ENCODE assay signal across 23 cellular contexts in genomic region chr2:86570069-86570468, GRCh38.
"Had no signal": no experiment of that assay in that cellular context is flagged by ENCODE, and none has a peak within 500 bp of the region (broad histone marks: within the 10 kb centered on the region; RNA-seq: fewer than 3 reads in every experiment).

No MANE protein-coding gene starts in this region.

- H3K27me3 ChIP-seq: breast epithelium, colonic mucosa, dorsolateral prefrontal cortex, esophagus muscularis mucosa, gastrocnemius medialis, neutrophil, ovary, spleen, upper lobe of left lung had no signal

- H3K36me3 ChIP-seq: breast epithelium, colonic mucosa, esophagus muscularis mucosa, gastrocnemius medialis, neutrophil, ovary, prostate gland, spleen, upper lobe of left lung had no signal

- ATAC-seq: effector memory CD8-positive, alpha-beta T cell; gastrocnemius medialis; natural killer cell treated with Interleukin-12 subunit alpha and Interleukin-12 subunit beta and Interleukin-15 and Interleukin-18, amount 100 ng/mL, for 72 hours; stimulated activated naive CD8-positive, alpha-beta T cell treated with anti-CD3 and anti-CD28 coated beads, Interleukin-15, Interleukin-2, amounts not matched to agents 100 U/mL and 50 U/mL, for 24 hours; WTC11 had no signal

- DNase-seq: activated CD8-positive, alpha-beta memory T cell treated with anti-CD3 and anti-CD28 coated beads, Interleukin-2, amount 50 U/mL, for 48 hours; activated naive CD4-positive, alpha-beta T cell treated with Interleukin-2 at 50 U/mL for 16 hours; activated naive CD8-positive, alpha-beta T cell treated with anti-CD3 and anti-CD28 coated beads for 36 hours; activated T-cell treated with anti-CD3 and anti-CD28 coated beads, Interleukin-2, amount 50 U/mL, for 48 hours; amniotic stem cell; colonic mucosa; dorsolateral prefrontal cortex; effector memory CD8-positive, alpha-beta T cell; gastrocnemius medialis; hippocampal formation; ovary; spleen; stimulated activated CD4-positive, alpha-beta T cell treated with anti-CD3 and anti-CD28 coated beads, Interleukin-4, amount 100 ng/mL, for 4 hours; stimulated activated naive CD8-positive, alpha-beta T cell treated with anti-CD3 and anti-CD28 coated beads, Interleukin-15, Interleukin-2, amounts not matched to agents 100 U/mL and 50 U/mL, for 24 hours; T1000; upper lobe of left lung had no signal

- H3K9me3 ChIP-seq: breast epithelium, colonic mucosa, esophagus muscularis mucosa, gastrocnemius medialis, neutrophil, prostate gland, spleen, upper lobe of left lung had no signal

- H3K27ac ChIP-seq: breast epithelium, colonic mucosa, dorsolateral prefrontal cortex, esophagus muscularis mucosa, gastrocnemius medialis, neutrophil, ovary, prostate gland, spleen, upper lobe of left lung had no signal

- FAIRE-seq: endothelial cell of umbilical vein had no signal

- H3K4me3 ChIP-seq: breast epithelium, colonic mucosa, dorsolateral prefrontal cortex, esophagus muscularis mucosa, gastrocnemius medialis, ovary, prostate gland, spleen, upper lobe of left lung had no signal

- H3K4me1 ChIP-seq: breast epithelium, colonic mucosa, gastrocnemius medialis, prostate gland, spleen, upper lobe of left lung had no signal
